In genomic region chr14:30330452-30330851, GRCh38 we compare ENCODE assay signal across 10 cellular contexts.
DNase-seq lines count a peak whose midpoint lies in the region; ATAC-seq, FAIRE-seq and TF ChIP-seq lines count a peak whose summit lies in the region.
"Had no signal": no experiment of that assay in that cellular context is flagged by ENCODE, and none has a peak within 500 bp of the region (broad histone marks: within the 10 kb centered on the region; RNA-seq: fewer than 3 reads in every experiment).

No MANE protein-coding gene starts in this region.

- H3K9me3 ChIP-seq in keratinocyte (ENCODE audit: control insufficient read depth, low read depth, low read length) (no peaks in the 10 kb centered on the region), small intestine (ENCODE audit: control insufficient read depth, low read depth) (no peaks in the 10 kb centered on the region)

- H4K20me1 ChIP-seq in keratinocyte (ENCODE audit: control insufficient read depth, extremely low read depth, insufficient read depth, low read length) = no peaks in the 10 kb centered on the region

- DNase-seq in CD1c-positive myeloid dendritic cell (ENCODE audit: extremely low spot score) (peak; percentile 4), HFF-Myc (ENCODE audit: extremely low read depth, low read depth) (no peak), keratinocyte (ENCODE audit: low read depth, low spot score) (no peak), small intestine (no peak), GM10266 (ENCODE audit: extremely low spot score) (no peak)
- no peak for DNase-seq in activated naive CD4-positive, alpha-beta T cell treated with Interleukin-2 at 50 U/mL for 16 hours
- DNase-seq: activated T-cell treated with anti-CD3 and anti-CD28 coated beads, Interleukin-2, amount 50 U/mL, for 72 hours; islet precursor cell had no signal

- no peaks in the 10 kb centered on the region for H3K79me2 ChIP-seq in keratinocyte (ENCODE audit: control insufficient read depth, insufficient read depth, low read length)

- H3K4me1 ChIP-seq in keratinocyte (ENCODE audit: control insufficient read depth, extremely low read depth, insufficient read depth, low read length) (no peaks in the 10 kb centered on the region), small intestine (ENCODE audit: control insufficient read depth in 2 of 2, insufficient read depth in 1 of 2, low read depth in 1 of 2, low read length in 1 of 2) (no peaks in the 10 kb centered on the region)

- TF ChIP-seq CTCF in HFF-Myc (IDR thresholded peaks at IDR 0.05; ENCODE audit: low read depth, low read length, missing control alignments) (peak; percentile 26), VCaP (conservative IDR thresholded peaks at IDR 0.05) (peak; percentile 16; the same call in 1 of the 2 replicates), keratinocyte (optimal IDR thresholded peaks at IDR 0.05 in 1 of 3, IDR thresholded peaks at IDR 0.05 in 1 of 3, conservative IDR thresholded peaks at IDR 0.05 in 1 of 3; ENCODE audit: extremely low read depth in 1 of 3, insufficient read depth in 2 of 3, low read length in 3 of 3) (peak in 2 of 3 experiments; percentile 30 to 45), GM10266 (IDR thresholded peaks at IDR 0.05; ENCODE audit: control insufficient read depth, insufficient read depth, low read depth, missing control alignments) (no peak)

- H3K4me2 ChIP-seq in keratinocyte (ENCODE audit: control insufficient read depth, extremely low read depth, insufficient read depth, low read depth, low read length) = no peak overlapping the region

- H3K4me3 ChIP-seq in HFF-Myc (replicated peaks; ENCODE audit: low read depth, low read length) = no peak overlapping the region
- H3K4me3 ChIP-seq in keratinocyte (ENCODE audit: control insufficient read depth in 2 of 3, extremely low read depth in 1 of 3, insufficient read depth in 2 of 3, low read depth in 1 of 3, low read length in 3 of 3) = no peak overlapping the region
- no peak overlapping the region for H3K4me3 ChIP-seq in small intestine (ENCODE audit: low read depth in 1 of 2, low read length in 2 of 2)

- FAIRE-seq in keratinocyte (lab: Jason Lieb, UNC) = no peak
- FAIRE-seq in small intestine (lab: Jason Lieb, UNC) = no peak

- no peaks in the 10 kb centered on the region for H3K36me3 ChIP-seq in keratinocyte (ENCODE audit: control insufficient read depth in 2 of 2, extremely low read depth in 1 of 2, insufficient read depth in 2 of 2, low read length in 2 of 2)
- no peaks in the 10 kb centered on the region for H3K36me3 ChIP-seq in small intestine (ENCODE audit: control insufficient read depth in 2 of 2, insufficient read depth in 2 of 2, low read length in 2 of 2)

- H3K27ac ChIP-seq in VCaP (no peak overlapping the region), keratinocyte (ENCODE audit: control insufficient read depth, insufficient read depth, low read length) (no peak overlapping the region), small intestine (ENCODE audit: low read depth in 1 of 2, low read length in 1 of 2) (no peak overlapping the region)

- H3K9me1 ChIP-seq in keratinocyte (ENCODE audit: control insufficient read depth, extremely low read depth, insufficient read depth, low read length) = no peaks in the 10 kb centered on the region

- no peak for ATAC-seq in GM19328 (IDR thresholded peaks at IDR 0.05; ENCODE audit: unreplicated experiment)
- ATAC-seq: activated T-cell treated with anti-CD3 and anti-CD28 coated beads, Interleukin-2, amount 50 U/mL, for 72 hours had no signal

- dilution Hi-C loops in keratinocyte (cut with MboI; ENCODE audit: extremely low pct_ligation_motif_present, low sequenced_read_pairs) = no loop called here

- H3K27me3 ChIP-seq in keratinocyte (ENCODE audit: control insufficient read depth, extremely low read depth, insufficient read depth, low read length) (no peaks in the 10 kb centered on the region), small intestine (ENCODE audit: control insufficient read depth in 2 of 2, insufficient read depth in 2 of 2, low read length in 2 of 2) (no peaks in the 10 kb centered on the region)

- H2AFZ ChIP-seq in keratinocyte (ENCODE audit: control insufficient read depth, low read length) = no peak overlapping the region

- no peak overlapping the region for H3K9ac ChIP-seq in keratinocyte (ENCODE audit: control insufficient read depth, extremely low read depth, insufficient read depth, low read length)
